28 cellular contexts compared by ENCODE assay signal in the genomic region with DNA sequence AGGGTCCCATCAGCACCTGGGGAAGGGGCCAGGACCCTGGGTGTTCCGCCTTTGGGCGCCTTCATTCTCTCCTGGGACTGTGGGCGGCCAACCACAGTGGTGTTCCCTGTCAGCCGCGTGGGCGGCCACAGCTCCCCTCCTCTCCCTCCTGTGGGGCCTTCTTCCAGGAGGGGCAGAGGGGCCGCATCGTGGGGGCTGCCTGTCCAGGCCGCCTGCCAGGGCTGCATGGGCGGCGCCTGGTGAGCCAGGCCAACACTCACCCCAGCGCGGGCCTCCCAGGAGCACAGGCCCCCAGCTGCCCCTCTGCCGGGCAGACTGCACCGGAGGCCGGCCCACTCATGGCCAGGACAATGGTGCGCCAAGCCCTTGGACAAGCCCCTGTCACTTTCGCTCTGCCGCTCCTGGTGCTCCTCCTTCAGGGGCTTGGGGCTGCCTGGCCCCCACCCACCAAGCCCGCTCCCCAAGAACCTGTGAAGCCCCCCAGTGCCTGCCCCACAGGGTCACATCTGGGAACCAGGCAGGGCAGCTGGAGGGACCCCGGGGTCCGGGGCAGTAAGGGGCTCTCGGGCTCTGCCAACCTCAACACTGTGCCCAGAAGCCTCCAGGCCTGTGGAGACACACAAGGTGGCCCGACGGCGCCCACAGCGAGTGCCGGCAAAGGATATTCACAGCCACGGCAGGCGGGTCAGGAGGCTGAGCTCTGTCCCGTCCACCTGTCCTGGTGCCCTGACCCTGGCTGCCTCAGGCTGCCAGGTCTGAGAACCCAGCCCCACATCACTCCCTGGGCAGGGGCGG. TPM values are rescaled to one million over a fixed set of nuclear protein-coding genes. Genes with fewer than 3 reads are reported as not detected.
"Had no signal": no experiment of that assay in that cellular context is flagged by ENCODE, and none has a peak within 500 bp of the region (broad histone marks: within the 10 kb centered on the region; RNA-seq: fewer than 3 reads in every experiment).

No MANE protein-coding gene starts in this region.

- H3K9me3 ChIP-seq: left lung, neutrophil, ovary, prostate gland, suprapubic skin, tibial artery had no signal

- H3K4me1 Mint-ChIP-seq: activated CD4-positive, alpha-beta memory T cell treated with anti-CD3 and anti-CD28 coated beads, Interleukin-2, amount 10 ng/mL, durations not matched to agents 7 days and 5 days; activated CD4-positive, alpha-beta T cell treated with anti-CD3 and anti-CD28 coated beads, Interleukin-2, amount 10 ng/mL, durations not matched to agents 7 days and 5 days had no signal

- H3K4me1 ChIP-seq: left lung, prostate gland had no signal

- H3K4me3 Mint-ChIP-seq: activated CD4-positive, alpha-beta memory T cell treated with anti-CD3 and anti-CD28 coated beads, Interleukin-2, amount 10 ng/mL, durations not matched to agents 7 days and 5 days; activated CD4-positive, alpha-beta T cell treated with anti-CD3 and anti-CD28 coated beads, Interleukin-2, amount 10 ng/mL, durations not matched to agents 7 days and 5 days; activated T-cell treated with anti-CD3 and anti-CD28 coated beads, Interleukin-2, amount 50 U/mL, for 24 hours; effector memory CD8-positive, alpha-beta T cell; nephron had no signal

- ATAC-seq: effector memory CD8-positive, alpha-beta T cell; gastroesophageal sphincter; left lung had no signal

- H3K27ac Mint-ChIP-seq: activated CD4-positive, alpha-beta memory T cell treated with anti-CD3 and anti-CD28 coated beads, Interleukin-2, amount 10 ng/mL, durations not matched to agents 7 days and 5 days; activated CD4-positive, alpha-beta T cell treated with anti-CD3 and anti-CD28 coated beads, Interleukin-2, amount 10 ng/mL, durations not matched to agents 7 days and 5 days; activated T-cell treated with anti-CD3 and anti-CD28 coated beads, Interleukin-2, amount 50 U/mL, for 24 hours; effector memory CD8-positive, alpha-beta T cell had no signal

- FAIRE-seq: astrocyte had no signal

- H3K4me2 ChIP-seq: smooth muscle cell had no signal

- H3K27me3 ChIP-seq: brain microvascular endothelial cell, left lung, ovary had no signal

- H3K36me3 ChIP-seq: brain microvascular endothelial cell, left lung, neutrophil, ovary, prostate gland, suprapubic skin had no signal

- H3K4me3 ChIP-seq: gastroesophageal sphincter, left lung, ovary, prostate gland, smooth muscle cell, suprapubic skin, tibial artery had no signal

- H3K27ac ChIP-seq: brain microvascular endothelial cell, left lung, neutrophil, ovary, prostate gland, suprapubic skin, tibial artery had no signal

- DNase-seq: activated CD4-positive, alpha-beta memory T cell treated with anti-CD3 and anti-CD28 coated beads, Interleukin-2, amount 10 ng/mL, durations not matched to agents 7 days and 5 days; activated CD4-positive, alpha-beta T cell treated with anti-CD3 and anti-CD28 coated beads, Interleukin-2, amount 10 ng/mL, durations not matched to agents 7 days and 5 days; activated CD4-positive, CD25-positive, alpha-beta regulatory T cell treated with anti-CD3 and anti-CD28 coated beads, Interleukin-2, amount 50 U/mL, for 72 hours; activated CD8-positive, alpha-beta memory T cell treated with anti-CD3 and anti-CD28 coated beads, Interleukin-2, amount 50 U/mL, for 48 hours; activated gamma-delta T cell; activated naive CD4-positive, alpha-beta T cell treated with anti-CD3 and anti-CD28 coated beads, Interleukin-2, amount 50 U/mL, for 16 hours; activated T-cell treated with anti-CD3 and anti-CD28 coated beads, Interleukin-2, amount 50 U/mL, for 24 hours; amniotic stem cell; brain microvascular endothelial cell; cortex of kidney; effector memory CD8-positive, alpha-beta T cell; erythroblast; head of caudate nucleus; hypothalamus; stimulated activated CD4-positive, alpha-beta T cell treated with anti-CD3 and anti-CD28 coated beads, Interleukin-15, amount 100 ng/mL, for 24 hours; stimulated activated CD4-positive, alpha-beta T cell treated with anti-CD3 and anti-CD28 coated beads, Interleukin-2, amount 100 ng/mL, for 24 hours; stimulated activated naive CD4-positive, alpha-beta T cell; T-helper 2 cell; tibial artery had no signal

- H3K9me3 Mint-ChIP-seq: activated CD4-positive, alpha-beta memory T cell treated with anti-CD3 and anti-CD28 coated beads, Interleukin-2, amount 10 ng/mL, durations not matched to agents 7 days and 5 days; activated CD4-positive, alpha-beta T cell treated with anti-CD3 and anti-CD28 coated beads, Interleukin-2, amount 10 ng/mL, durations not matched to agents 7 days and 5 days; activated T-cell treated with anti-CD3 and anti-CD28 coated beads, Interleukin-2, amount 50 U/mL, for 24 hours; effector memory CD8-positive, alpha-beta T cell had no signal

RNA-seq across cellular contexts. Expression of a gene that starts 43.6 kb away (rescaled TPM):
- total RNA-seq: activated CD4-positive, alpha-beta memory T cell treated with anti-CD3 and anti-CD28 coated beads, Interleukin-2, amount 10 ng/mL, durations not matched to agents 7 days and 5 days; astrocyte had no signal
- polyA plus RNA-seq: ovary, smooth muscle cell had no signal
